ENCODE assay signal across 14 cellular contexts in the genomic region with DNA sequence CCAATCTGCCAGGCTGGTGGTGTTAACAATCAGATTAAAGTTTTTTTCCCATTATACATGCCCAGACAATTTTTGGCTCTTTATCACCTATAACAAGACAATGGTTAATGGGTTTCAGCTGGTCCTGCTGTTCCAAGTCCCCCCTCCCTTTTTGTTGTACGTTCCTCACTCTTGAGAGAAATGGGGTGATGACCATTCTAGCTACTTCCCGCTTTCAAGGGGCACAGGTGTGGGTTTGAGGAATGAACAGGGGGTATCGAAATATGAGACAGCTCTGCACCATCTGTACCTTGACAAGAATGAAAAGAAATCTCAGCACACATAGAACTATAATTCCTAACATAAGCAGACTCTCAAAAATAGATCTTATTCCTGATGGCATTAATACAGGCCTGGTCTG.
DNase-seq lines count a peak whose midpoint lies in the region; ATAC-seq, FAIRE-seq and TF ChIP-seq lines count a peak whose summit lies in the region.
"Had no signal": no experiment of that assay in that cellular context is flagged by ENCODE, and none has a peak within 500 bp of the region (broad histone marks: within the 10 kb centered on the region; RNA-seq: fewer than 3 reads in every experiment).

No MANE protein-coding gene starts in this region.

- H3K9me3 ChIP-seq in upper lobe of right lung (peaks cover 21% of the 10 kb centered on the region), pancreas (no peaks in the 10 kb centered on the region)

- WGBS in pancreas, 2 donors, result 73 to 74% methylated on average over 3 of the region's 3 CpGs

- no peak for TF ChIP-seq CTCF in upper lobe of right lung (IDR thresholded peaks at IDR 0.05)
- TF ChIP-seq CTCF in pancreas (IDR thresholded peaks at IDR 0.05), result no peak

- ATAC-seq in upper lobe of right lung (no peak), pancreas (no peak)

- H3K4me1 ChIP-seq in upper lobe of right lung, result no peaks in the 10 kb centered on the region
- no peaks in the 10 kb centered on the region for H3K4me1 ChIP-seq in pancreas
- H3K4me1 ChIP-seq: BLaER1 had no signal

- H3K36me3 ChIP-seq in upper lobe of right lung, result no peaks in the 10 kb centered on the region
- H3K36me3 ChIP-seq in pancreas, result no peaks in the 10 kb centered on the region
- H3K36me3 ChIP-seq: BLaER1 had no signal

- peak; percentile 37 for DNase-seq in DMS53 (lab: John Stamatoyannopoulos, UW)
- no peak for DNase-seq in DMS53 treated with DMSO at 0.1 percent for 48 hours (lab: John Stamatoyannopoulos, UW; ENCODE audit: unreplicated experiment)
- DNase-seq in NCI-H1694 treated with DMSO at 0.1 percent for 48 hours (lab: John Stamatoyannopoulos, UW), result peak; percentile 6
- peak; percentile 1 for DNase-seq in amniotic epithelial cell (ENCODE audit: low read depth)
- peak; percentile 1 for DNase-seq in upper lobe of right lung
- DNase-seq in COLO668 (lab: John Stamatoyannopoulos, UW; ENCODE audit: unreplicated experiment), result no peak
- no peak for DNase-seq in pancreas
- no peak for DNase-seq in D341Med (ENCODE audit: low spot score)
- DNase-seq: CD8-positive, alpha-beta memory T cell; H7; NCI-H1436 treated with DMSO at 0.1 percent for 48 hours had no signal

- FAIRE-seq in pancreas (lab: Jason Lieb, UNC), result no peak

- H3K4me3 ChIP-seq in upper lobe of right lung (no peak overlapping the region), pancreas (no peak overlapping the region)
- H3K4me3 ChIP-seq: BLaER1 had no signal

- H3K27ac ChIP-seq in upper lobe of right lung, result no peak overlapping the region
- H3K27ac ChIP-seq in pancreas, result no peak overlapping the region
- H3K27ac ChIP-seq: 22Rv1, BLaER1, HL-60 had no signal

- intact Hi-C loops in upper lobe of right lung (cut with DNase I) (no loop called here), pancreas (cut with DNase I) (no loop called here)

- H3K27me3 ChIP-seq in upper lobe of right lung, result no peaks in the 10 kb centered on the region
- no peaks in the 10 kb centered on the region for H3K27me3 ChIP-seq in pancreas
- H3K27me3 ChIP-seq: BLaER1 had no signal

Comparison
In these comparisons a context has a peak if more than half of its experiments do, and no peak if none do; other contexts are left out.
1. DNase-seq: peak in DMS53 (single experiment), NCI-H1694 treated with DMSO at 0.1 percent for 48 hours (single experiment), amniotic epithelial cell (single experiment) and upper lobe of right lung (single experiment); none in DMS53 treated with DMSO at 0.1 percent for 48 hours (single experiment), COLO668 (single experiment), pancreas (0 of 6) and D341Med (single experiment).